18 cellular contexts compared by ENCODE assay signal in the genomic region with DNA sequence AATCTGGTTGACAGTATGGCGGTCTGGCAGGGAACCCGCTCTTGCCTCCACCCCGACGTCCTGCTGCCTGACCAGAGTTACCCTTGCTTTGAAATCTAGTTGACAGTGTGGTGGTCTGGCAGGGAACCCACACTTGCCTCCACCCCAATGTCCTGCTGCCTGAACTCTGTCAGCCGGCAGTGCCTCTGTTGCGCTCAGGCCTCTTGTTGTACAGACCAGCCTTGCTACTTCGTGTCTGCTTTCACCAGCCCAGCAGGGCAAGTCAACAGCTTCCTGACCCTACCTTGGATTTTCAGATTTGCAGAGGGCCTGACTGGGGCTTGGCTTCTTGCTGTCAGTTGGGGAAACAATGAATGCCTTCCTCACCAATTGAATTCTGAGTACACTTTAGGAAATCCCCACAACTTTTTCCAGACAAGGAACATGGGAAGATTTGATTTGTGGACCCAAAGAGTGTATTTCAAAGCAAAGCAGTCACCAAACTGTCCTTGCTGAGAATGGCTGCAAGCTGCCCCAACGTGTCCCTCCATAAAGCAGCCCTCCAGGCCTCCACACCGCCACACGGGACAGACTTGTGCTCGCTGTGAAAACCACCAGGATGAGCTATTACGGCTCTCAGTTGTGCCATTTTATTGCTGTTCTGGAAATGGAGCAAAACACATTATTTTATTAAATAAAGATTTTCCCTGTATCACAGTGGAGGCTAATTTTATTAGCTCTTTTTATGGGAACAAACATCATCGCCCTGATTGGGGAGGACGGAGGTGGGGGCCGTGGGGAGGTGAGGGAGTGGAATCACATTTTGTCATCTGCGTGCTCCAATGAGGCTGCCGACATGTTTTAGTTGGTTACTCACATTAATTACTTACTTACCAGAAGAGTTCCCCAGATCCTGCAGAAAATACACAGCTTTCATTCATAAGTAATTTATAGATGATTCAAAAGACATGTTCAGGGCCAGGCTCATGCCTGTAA.
DNase-seq lines count a peak whose midpoint lies in the region; ATAC-seq, FAIRE-seq and TF ChIP-seq lines count a peak whose summit lies in the region.
"Had no signal": no experiment of that assay in that cellular context is flagged by ENCODE, and none has a peak within 500 bp of the region (broad histone marks: within the 10 kb centered on the region; RNA-seq: fewer than 3 reads in every experiment).

No MANE protein-coding gene starts in this region.

- no TSS peak for BruUV-seq in Panc1 (replicated peaks; lab: Mats Ljungman, UMichigan)

- no peak overlapping the region for H3K23ac ChIP-seq in neuronal stem cell (ENCODE audit: low read depth, low read length, poor library complexity)

- H3K14ac ChIP-seq in neuronal stem cell (ENCODE audit: low read length), result no peak overlapping the region

- H3K4me1 ChIP-seq in A549, result peaks cover 95% of the 10 kb centered on the region
- peaks cover 85% of the 10 kb centered on the region for H3K4me1 ChIP-seq in Panc1 (ENCODE audit: control insufficient read depth, insufficient read depth, low read length)
- peaks cover 22 to 24% of the 10 kb centered on the region in 2 donors for H3K4me1 ChIP-seq in neuronal stem cell (ENCODE audit: control insufficient read depth in 2 of 2, insufficient read depth in 1 of 2, low read depth in 1 of 2, low read length in 2 of 2)
- H3K4me1 ChIP-seq in foreskin keratinocyte, result peaks cover 51% of the 10 kb centered on the region

- H3K27me3 ChIP-seq in Panc1 (ENCODE audit: control insufficient read depth, insufficient read depth, low read length) (no peaks in the 10 kb centered on the region), neuronal stem cell (ENCODE audit: control insufficient read depth in 3 of 3, insufficient read depth in 3 of 3, low read depth in 1 of 3, low read length in 3 of 3) (no peaks in the 10 kb centered on the region), foreskin keratinocyte (no peaks in the 10 kb centered on the region)
- H3K27me3 ChIP-seq: tibial artery had no signal

- POLR2A ChIA-PET in A549 (lab: Yijun Ruan, JAX), result no interaction called here
- POLR2A ChIA-PET in Panc1 (lab: Charles Lee), result no interaction called here

- H3K27ac ChIP-seq in A549, result peak overlapping the region; percentile 97 to 99
- H3K27ac ChIP-seq in Panc1 (ENCODE audit: low read length), result peak overlapping the region; percentile 98
- H3K27ac ChIP-seq in neuronal stem cell (replicated peaks; ENCODE audit: low read length), result peak overlapping the region; percentile 62
- no peak overlapping the region for H3K27ac ChIP-seq in foreskin keratinocyte

- no peak overlapping the region for H4K91ac ChIP-seq in neuronal stem cell (ENCODE audit: low read depth, low read length, poor library complexity)

- H3K9ac ChIP-seq in neuronal stem cell (ENCODE audit: low read depth, low read length, poor library complexity), result no peak overlapping the region

- no peak for TF ChIP-seq CTCF in A549 (IDR thresholded peaks at IDR 0.05)
- no peak for TF ChIP-seq CTCF in Panc1 (IDR thresholded peaks at IDR 0.05)
- TF ChIP-seq CTCF in foreskin keratinocyte (conservative IDR thresholded peaks at IDR 0.05), result no peak

- H2BK5ac ChIP-seq in neuronal stem cell (ENCODE audit: low read length), result no peak overlapping the region

- TF ChIP-seq EP300 in A549 (IDR thresholded peaks at IDR 0.05), result no peak

- H3K36me3 ChIP-seq in Panc1 (ENCODE audit: control insufficient read depth, insufficient read depth, low read length), result no peaks in the 10 kb centered on the region
- no peaks in the 10 kb centered on the region for H3K36me3 ChIP-seq in neuronal stem cell (replicated peaks in 1 of 2; ENCODE audit: control insufficient read depth in 2 of 2, insufficient read depth in 2 of 2, low read length in 2 of 2)
- H3K36me3 ChIP-seq: tibial artery had no signal

- no peaks in the 10 kb centered on the region for H3K79me1 ChIP-seq in neuronal stem cell (ENCODE audit: low read depth, low read length)

- no peak overlapping the region for H4K8ac ChIP-seq in neuronal stem cell (ENCODE audit: low read depth, low read length)

- H2BK120ac ChIP-seq in neuronal stem cell (ENCODE audit: low read depth, low read length), result no peak overlapping the region

- no peak overlapping the region for H2AFZ ChIP-seq in neuronal stem cell (ENCODE audit: low read length)

- DNase-seq in A549 (ENCODE audit: low read depth in 1 of 2, low spot score in 1 of 2) (no peak), Panc1 (ENCODE audit: low read depth, low spot score) (no peak), neuronal stem cell (ENCODE audit: low spot score) (no peak), ACHN (no peak), posterior cingulate gyrus (no peak), foreskin keratinocyte (no peak)
- DNase-seq: activated CD4-positive, CD25-positive, alpha-beta regulatory T cell; activated CD8-positive, alpha-beta memory T cell treated with anti-CD3 and anti-CD28 coated beads, Interleukin-2, amount 50 U/mL, for 4 hours; CD8-positive, alpha-beta memory T cell; effector CD8-positive, alpha-beta T cell; MM.1S; NCI-H82; right cardiac atrium; stimulated activated CD4-positive, alpha-beta T cell treated with anti-CD3 and anti-CD28 coated beads, Interleukin-4, amount 100 ng/mL, for 1 hour; tibial artery had no signal

- 91% methylated on average over 15 of the region's 17 CpGs for WGBS in A549 (ENCODE audit: missing lambda C conversion rate)
- no CpG with 5 or more reads among the region's 17 CpGs for WGBS in neuronal stem cell (ENCODE audit: extremely low coverage in 2 of 2, insufficient read length in 2 of 2, insufficient replicate concordance in 1 of 2), 2 donors

- FAIRE-seq in A549 (lab: Jason Lieb, UNC) (no peak), endometrium (lab: Jason Lieb, UNC) (peak; percentile 89)

- TF ChIP-seq RAD21 in A549 (conservative IDR thresholded peaks at IDR 0.05 in 1 of 2, IDR thresholded peaks at IDR 0.05 in 1 of 2), result no peak

- no peak for TF ChIP-seq POLR2A in A549 (IDR thresholded peaks at IDR 0.05; ENCODE audit: low read length)

- H2AK5ac ChIP-seq in neuronal stem cell (ENCODE audit: low read depth, low read length), result peak overlapping the region; percentile 58

- CTCF ChIA-PET in A549 (lab: Yijun Ruan, JAX), result interaction anchor here (0.9 to 10.0 kb wide), 5 partner anchors 87 to 132 kb away, joined by 3 to 64 read pairs (median 3); no protein-coding TSS in a partner anchor
- CTCF ChIA-PET in Panc1 (lab: Charles Lee), result no interaction called here

- in situ Hi-C loops in Panc1 (cut with HindIII; ENCODE audit: low pct_unique_long_range_greater_than_20kb, low sequenced_read_pairs), result no loop called here
- in situ Hi-C loops in ACHN (cut with HindIII; ENCODE audit: low pct_ligation_motif_present, low pct_unique_long_range_greater_than_20kb, low sequenced_read_pairs), result no loop called here

- H2BK12ac ChIP-seq in neuronal stem cell (ENCODE audit: low read length), result no peak overlapping the region

- ATAC-seq in A549 (no peak), Panc1 (no peak), foreskin keratinocyte (no peak), HG03460 (IDR thresholded peaks at IDR 0.05; ENCODE audit: unreplicated experiment) (no peak)
- ATAC-seq: natural killer cell treated with Interleukin-12 subunit alpha and Interleukin-12 subunit beta and Interleukin-15 and Interleukin-18, amount 100 ng/mL, for 72 hours; right cardiac atrium had no signal

- H3K4me2 ChIP-seq in A549 (no peak overlapping the region), neuronal stem cell (ENCODE audit: insufficient read depth, low read length, poor library complexity, severe bottlenecking) (no peak overlapping the region)

- H3K4me3 ChIP-seq in A549, result no peak overlapping the region
- no peak overlapping the region for H3K4me3 ChIP-seq in Panc1 (ENCODE audit: low read depth in 2 of 2, low read length in 2 of 2)
- no peak overlapping the region for H3K4me3 ChIP-seq in neuronal stem cell (ENCODE audit: low read length in 2 of 2)
- H3K4me3 ChIP-seq: tibial artery had no signal

- no peaks in the 10 kb centered on the region for H3K9me3 ChIP-seq in A549
- no peaks in the 10 kb centered on the region for H3K9me3 ChIP-seq in Panc1 (ENCODE audit: control insufficient read depth, insufficient read depth, low read depth, low read length)
- peaks cover 0 to 2% of the 10 kb centered on the region in 2 donors for H3K9me3 ChIP-seq in neuronal stem cell (replicated peaks in 1 of 2; ENCODE audit: control insufficient read depth in 2 of 2, insufficient read depth in 1 of 2, low read depth in 1 of 2, low read length in 2 of 2)
- H3K9me3 ChIP-seq: tibial artery had no signal

- H3K4ac ChIP-seq in neuronal stem cell (ENCODE audit: low read length), result peak overlapping the region; percentile 4

- H3K18ac ChIP-seq in neuronal stem cell (ENCODE audit: low read length), result peak overlapping the region; percentile 86

- no peak overlapping the region for H2BK15ac ChIP-seq in neuronal stem cell (ENCODE audit: low read length)

- intact Hi-C loops in Panc1 (cut with micrococcal nuclease; ENCODE audit: unreplicated experiment) (no loop called here), posterior cingulate gyrus (cut with DNase I) (no loop called here)

TF ChIP-seq in A549, 52 proteins besides CTCF, POLR2A, EP300 and RAD21:
- TF ChIP-seq CBX2 (IDR thresholded peaks at IDR 0.05; ENCODE audit: borderline replicate concordance, low read depth) (no peak), TP53 (CRISPR knock-in tag; IDR thresholded peaks at IDR 0.05) (no peak), HDAC2 (IDR thresholded peaks at IDR 0.05) (no peak), ZC3H11A (IDR thresholded peaks at IDR 0.05) (no peak), CHD4 (IDR thresholded peaks at IDR 0.05; ENCODE audit: borderline replicate concordance) (no peak), HOXB5 (CRISPR knock-in tag; IDR thresholded peaks at IDR 0.05) (no peak), GATA3 (IDR thresholded peaks at IDR 0.05; ENCODE audit: borderline replicate concordance) (no peak), HOXA7 (CRISPR knock-in tag; IDR thresholded peaks at IDR 0.05) (no peak), NFE2L2 (conservative IDR thresholded peaks at IDR 0.05; ENCODE audit: low read length) (no peak), PHF8 (IDR thresholded peaks at IDR 0.05; ENCODE audit: borderline replicate concordance, low read depth) (no peak), CBX8 (IDR thresholded peaks at IDR 0.05) (no peak), JUNB (IDR thresholded peaks at IDR 0.05) (no peak), HEYL (CRISPR knock-in tag; IDR thresholded peaks at IDR 0.05) (no peak)
- TF ChIP-seq, protein P1, sequence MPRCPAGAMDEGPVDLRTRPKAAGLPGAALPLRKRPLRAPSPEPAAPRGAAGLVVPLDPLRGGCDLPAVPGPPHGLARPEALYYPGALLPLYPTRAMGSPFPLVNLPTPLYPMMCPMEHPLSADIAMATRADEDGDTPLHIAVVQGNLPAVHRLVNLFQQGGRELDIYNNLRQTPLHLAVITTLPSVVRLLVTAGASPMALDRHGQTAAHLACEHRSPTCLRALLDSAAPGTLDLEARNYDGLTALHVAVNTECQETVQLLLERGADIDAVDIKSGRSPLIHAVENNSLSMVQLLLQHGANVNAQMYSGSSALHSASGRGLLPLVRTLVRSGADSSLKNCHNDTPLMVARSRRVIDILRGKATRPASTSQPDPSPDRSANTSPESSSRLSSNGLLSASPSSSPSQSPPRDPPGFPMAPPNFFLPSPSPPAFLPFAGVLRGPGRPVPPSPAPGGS (IDR thresholded peaks at IDR 0.05), result no peak
